8 cellular contexts compared by ENCODE assay signal in genomic region chr15:63157066-63157890, GRCh38. TPM values are rescaled to one million over a fixed set of nuclear protein-coding genes. Genes with fewer than 3 reads are reported as not detected.
DNase-seq lines count a peak whose midpoint lies in the region; ATAC-seq, FAIRE-seq and TF ChIP-seq lines count a peak whose summit lies in the region.

Gene RPS27L (minus strand): TSS chr15:63157477. CDS start chr15:63157405, 72 bp downstream.

- DNase-seq in AG04449 (ENCODE audit: low read depth, low spot score) (peak; percentile 73), NCI-H2227 (lab: John Stamatoyannopoulos, UW; ENCODE audit: unreplicated experiment) (peak; percentile 86), WERI-Rb-1 (peak; percentile 96), breast epithelium (ENCODE audit: low spot score in 2 of 2) (peak; percentile 86 to 88), iPS-NIHi11 (ENCODE audit: low spot score) (peak; percentile 92), small intestine (peak; percentile 92)

- FAIRE-seq in small intestine (lab: Jason Lieb, UNC), result no peak

- TF ChIP-seq CTCF in AG04449 (IDR thresholded peaks at IDR 0.05; ENCODE audit: insufficient read depth, low read length, missing control alignments) (no peak), WERI-Rb-1 (IDR thresholded peaks at IDR 0.05; ENCODE audit: low read depth, low read length) (no peak), breast epithelium (IDR thresholded peaks at IDR 0.05) (no peak)

- H3K36me3 ChIP-seq in WERI-Rb-1 (peaks cover 29% of the 10 kb centered on the region), breast epithelium (no peaks in the 10 kb centered on the region), small intestine (ENCODE audit: control insufficient read depth in 2 of 2, insufficient read depth in 2 of 2, low read length in 2 of 2) (peaks cover 3 to 7% of the 10 kb centered on the region in 2 donors)

- intact Hi-C loops in breast epithelium (cut with DNase I; ENCODE audit: low total_unique reads), result no loop called here

- WGBS in small intestine, 3 donors, result 0 to 1% (median 1%) methylated on average over 46 to 62 of the region's 62 CpGs

- H3K27ac ChIP-seq in WERI-Rb-1 (peak within 1 kb of the TSS; percentile 93), breast epithelium (peak within 1 kb of the TSS; percentile 96 to 97), small intestine (ENCODE audit: low read depth in 1 of 2, low read length in 1 of 2) (peak within 1 kb of the TSS; percentile 97 to 99)

- H3K4me1 ChIP-seq in breast epithelium (no peaks in the 10 kb centered on the region), small intestine (ENCODE audit: control insufficient read depth in 2 of 2, insufficient read depth in 1 of 2, low read depth in 1 of 2, low read length in 1 of 2) (peaks cover 0 to 2% of the 10 kb centered on the region in 2 donors)

- POLR2A ChIA-PET in AG04449 (lab: Yijun Ruan, JAX), result interaction anchor here (0.6 to 1.6 kb wide), 17 partner anchors 8 to 687 kb away, joined by 3 to 8 read pairs (median 4); partner anchors contain the start of genes APH1B and RAB8B

- H3K9me3 ChIP-seq in WERI-Rb-1 (ENCODE audit: severe bottlenecking) (no peaks in the 10 kb centered on the region), breast epithelium (no peaks in the 10 kb centered on the region), small intestine (ENCODE audit: control insufficient read depth, low read depth) (no peaks in the 10 kb centered on the region)

- CTCF ChIA-PET in AG04449 (lab: Yijun Ruan, JAX), result interaction anchor here (1.2 kb wide), 1 partner anchor 9 kb away, joined by 3 read pairs; no protein-coding TSS in a partner anchor

- peak; percentile 92 for ATAC-seq in GM18907 (IDR thresholded peaks at IDR 0.05; ENCODE audit: unreplicated experiment)
- peak; percentile 88 for ATAC-seq in HG03139 (IDR thresholded peaks at IDR 0.05; ENCODE audit: unreplicated experiment)

- peak; percentile 81 for TF ChIP-seq POLR2A in breast epithelium (IDR thresholded peaks at IDR 0.05)

- H3K27me3 ChIP-seq in WERI-Rb-1 (ENCODE audit: insufficient read depth, low read depth, severe bottlenecking), result no peaks in the 10 kb centered on the region
- H3K27me3 ChIP-seq in breast epithelium, result no peaks in the 10 kb centered on the region
- H3K27me3 ChIP-seq in small intestine (ENCODE audit: control insufficient read depth in 2 of 2, insufficient read depth in 2 of 2, low read length in 2 of 2), result no peaks in the 10 kb centered on the region

- peak within 1 kb of the TSS; percentile 79 for H3K4me3 ChIP-seq in AG04449 (ENCODE audit: low read depth, low read length)
- peak within 1 kb of the TSS; percentile 91 for H3K4me3 ChIP-seq in WERI-Rb-1 (ENCODE audit: low read depth, low read length)
- H3K4me3 ChIP-seq in breast epithelium, result peak within 1 kb of the TSS; percentile 71 to 96 (median 81)
- peak within 1 kb of the TSS; percentile 94 to 95 for H3K4me3 ChIP-seq in small intestine (ENCODE audit: low read depth in 1 of 2, low read length in 2 of 2)

RNA-seq across cellular contexts. Expression of gene RPS27L, which starts in this region (rescaled TPM):
- total RNA-seq in breast epithelium, result 100 to 1,000 TPM; 121 to 200 (median 152) TPM
- 100 to 1,000 TPM; 146 to 612 (median 505) TPM for polyA plus RNA-seq in small intestine

Comparison
In these comparisons a context has a peak if more than half of its experiments do, and no peak if none do; other contexts are left out.
1. Peak in every context shown above with its lines: DNase-seq, ATAC-seq, H3K4me3 ChIP-seq and H3K27ac ChIP-seq.